23 cellular contexts compared by ENCODE assay signal in genomic region chr3:143429628-143430514, GRCh38.
DNase-seq lines count a peak whose midpoint lies in the region; ATAC-seq and TF ChIP-seq lines count a peak whose summit lies in the region.
"Had no signal": no experiment of that assay in that cellular context is flagged by ENCODE, and none has a peak within 500 bp of the region (broad histone marks: within the 10 kb centered on the region; RNA-seq: fewer than 3 reads in every experiment).

No MANE protein-coding gene starts in this region.

- H3K27me3 Mint-ChIP-seq in neural crest cell (ENCODE audit: low read depth) (no peaks in the 10 kb centered on the region), chondrocyte (ENCODE audit: low read depth) (no peaks in the 10 kb centered on the region)
- H3K27me3 Mint-ChIP-seq in activated T-cell treated with anti-CD3 and anti-CD28 coated beads, Interleukin-2, amount 50 U/mL, for 72 hours (ENCODE audit: low read depth) = no peaks in the 10 kb centered on the region
- H3K27me3 Mint-ChIP-seq: natural killer cell treated with Interleukin-12 subunit alpha and Interleukin-12 subunit beta and Interleukin-15 and Interleukin-18, amount 100 ng/mL, for 72 hours had no signal

- no peak for TF ChIP-seq CTCF in choroid plexus epithelial cell (conservative IDR thresholded peaks at IDR 0.05; ENCODE audit: low read depth, low read length)
- TF ChIP-seq CTCF in neural crest cell (conservative IDR thresholded peaks at IDR 0.05) = no peak
- TF ChIP-seq CTCF in coronary artery (IDR thresholded peaks at IDR 0.05) = no peak
- no peak for TF ChIP-seq CTCF in chondrocyte (IDR thresholded peaks at IDR 0.05)

- H3K4me1 Mint-ChIP-seq in neural crest cell (peaks cover 7% of the 10 kb centered on the region), chondrocyte (ENCODE audit: low read depth) (peaks cover 9% of the 10 kb centered on the region)
- peaks cover 6% of the 10 kb centered on the region for H3K4me1 Mint-ChIP-seq in activated T-cell treated with anti-CD3 and anti-CD28 coated beads, Interleukin-2, amount 50 U/mL, for 72 hours (ENCODE audit: low read depth)

- H3K4me3 Mint-ChIP-seq in neural crest cell (no peak overlapping the region), chondrocyte (ENCODE audit: unreplicated experiment) (no peak overlapping the region)
- no peak overlapping the region for H3K4me3 Mint-ChIP-seq in activated T-cell treated with anti-CD3 and anti-CD28 coated beads, Interleukin-2, amount 50 U/mL, for 72 hours
- H3K4me3 Mint-ChIP-seq: natural killer cell treated with Interleukin-12 subunit alpha and Interleukin-12 subunit beta and Interleukin-15 and Interleukin-18, amount 100 ng/mL, for 72 hours had no signal

- H3K9me3 ChIP-seq in Karpas-422 (ENCODE audit: low read length) = no peaks in the 10 kb centered on the region
- H3K9me3 ChIP-seq: lower lobe of right lung, SJSA1, testis had no signal

- peak overlapping the region; percentile 55; the same call in 1 of the 2 replicates for H3K4me3 ChIP-seq in Karpas-422 (ENCODE audit: low read length)
- H3K4me3 ChIP-seq in choroid plexus epithelial cell (ENCODE audit: low read depth, low read length) = no peak overlapping the region
- no peak overlapping the region for H3K4me3 ChIP-seq in coronary artery
- H3K4me3 ChIP-seq: lower lobe of right lung, SJSA1, smooth muscle cell, testis had no signal

- peak overlapping the region; percentile 38; the same call in 1 of the 2 replicates for H2AFZ ChIP-seq in Karpas-422 (ENCODE audit: low read length)

- H3K79me2 ChIP-seq in Karpas-422 (ENCODE audit: low read length) = no peaks in the 10 kb centered on the region

- H3K27ac ChIP-seq in Karpas-422 (ENCODE audit: low read length) (peak overlapping the region; percentile 99), coronary artery (no peak overlapping the region)
- H3K27ac ChIP-seq: lower lobe of right lung, SJSA1, testis had no signal

- no peaks in the 10 kb centered on the region for H3K9me3 Mint-ChIP-seq in neural crest cell
- H3K9me3 Mint-ChIP-seq in chondrocyte (ENCODE audit: low read depth) = peaks cover 1% of the 10 kb centered on the region
- H3K9me3 Mint-ChIP-seq in activated T-cell treated with anti-CD3 and anti-CD28 coated beads, Interleukin-2, amount 50 U/mL, for 72 hours = no peaks in the 10 kb centered on the region
- H3K9me3 Mint-ChIP-seq: natural killer cell treated with Interleukin-12 subunit alpha and Interleukin-12 subunit beta and Interleukin-15 and Interleukin-18, amount 100 ng/mL, for 72 hours had no signal

- DNase-seq in Karpas-422 (peak; percentile 63), choroid plexus epithelial cell (ENCODE audit: low read depth) (peak; percentile 43), neural crest cell (ENCODE audit: low read depth, low spot score) (no peak), coronary artery (ENCODE audit: low spot score) (no peak), chondrocyte (ENCODE audit: low spot score) (no peak), NCI-H526 (lab: John Stamatoyannopoulos, UW) (no peak)
- no peak for DNase-seq in activated T-cell treated with anti-CD3 and anti-CD28 coated beads, Interleukin-2, amount 50 U/mL, for 72 hours
- DNase-seq: activated CD4-positive, alpha-beta T cell treated with anti-CD3 and anti-CD28 coated beads for 48 hours; activated CD8-positive, alpha-beta memory T cell treated with anti-CD3 and anti-CD28 coated beads, Interleukin-2, amount 50 U/mL, for 4 hours; lower lobe of right lung; NCI-H1048; NCI-H2081 treated with DMSO at 0.1 percent for 48 hours; NCI-H524 treated with DMSO at 0.1 percent for 48 hours; OCI-M1; stimulated activated CD4-positive, alpha-beta T cell treated with anti-CD3 and anti-CD28 coated beads, Interleukin-4, amount 100 ng/mL, for 4 hours; stimulated activated CD8-positive, alpha-beta memory T cell treated with anti-CD3 and anti-CD28 coated beads, Interleukin-4, amount 100 ng/mL, for 48 hours; T1000; testis had no signal

- no peaks in the 10 kb centered on the region for H4K20me1 ChIP-seq in Karpas-422 (ENCODE audit: insufficient read depth, low read depth, low read length)

- H3K4me2 ChIP-seq in Karpas-422 (ENCODE audit: low read depth, low read length, poor library complexity, severe bottlenecking) = peak overlapping the region; percentile 75
- H3K4me2 ChIP-seq: smooth muscle cell had no signal

- H3K27ac Mint-ChIP-seq in neural crest cell (ENCODE audit: unreplicated experiment) (peak overlapping the region; percentile 81), chondrocyte (ENCODE audit: unreplicated experiment) (no peak overlapping the region)
- no peak overlapping the region for H3K27ac Mint-ChIP-seq in activated T-cell treated with anti-CD3 and anti-CD28 coated beads, Interleukin-2, amount 50 U/mL, for 72 hours
- H3K27ac Mint-ChIP-seq: progenitor cell of endocrine pancreas had no signal

- no peaks in the 10 kb centered on the region for H3K36me3 ChIP-seq in Karpas-422 (ENCODE audit: insufficient read depth, low read length)
- H3K36me3 ChIP-seq: lower lobe of right lung, SJSA1 had no signal

- H3K36me3 Mint-ChIP-seq in neural crest cell (ENCODE audit: low read depth) (no peaks in the 10 kb centered on the region), chondrocyte (ENCODE audit: low read depth) (no peaks in the 10 kb centered on the region)
- H3K36me3 Mint-ChIP-seq in activated T-cell treated with anti-CD3 and anti-CD28 coated beads, Interleukin-2, amount 50 U/mL, for 72 hours (ENCODE audit: insufficient read depth in 2 of 2) = no peaks in the 10 kb centered on the region
- H3K36me3 Mint-ChIP-seq: natural killer cell treated with Interleukin-12 subunit alpha and Interleukin-12 subunit beta and Interleukin-15 and Interleukin-18, amount 100 ng/mL, for 72 hours had no signal

- peak; percentile 67 for ATAC-seq in GM18498 (IDR thresholded peaks at IDR 0.05; ENCODE audit: unreplicated experiment)
- ATAC-seq in activated T-cell treated with anti-CD3 and anti-CD28 coated beads, Interleukin-2, amount 50 U/mL, for 72 hours (replicated peaks in 1 of 2) = no peak
- ATAC-seq: natural killer cell treated with Interleukin-12 subunit alpha and Interleukin-12 subunit beta and Interleukin-15 and Interleukin-18, amount 100 ng/mL, for 72 hours had no signal

- no peaks in the 10 kb centered on the region for H3K27me3 ChIP-seq in Karpas-422 (ENCODE audit: low read length)
- H3K27me3 ChIP-seq: SJSA1, testis had no signal

- peak overlapping the region; percentile 75 for H3K9ac ChIP-seq in Karpas-422 (ENCODE audit: low read length)

- H3K4me1 ChIP-seq in Karpas-422 (ENCODE audit: low read length) = peaks cover 87% of the 10 kb centered on the region
- H3K4me1 ChIP-seq: lower lobe of right lung, testis had no signal

- H3K9me2 ChIP-seq in Karpas-422 (replicated peaks; ENCODE audit: insufficient read depth, low read length) = no peaks in the 10 kb centered on the region

Comparison
In these comparisons a context has a peak if more than half of its experiments do, and no peak if none do; other contexts are left out.
1. DNase-seq: peak in Karpas-422 (single experiment) and choroid plexus epithelial cell (single experiment); none in neural crest cell (single experiment), coronary artery (single experiment), chondrocyte (single experiment), NCI-H526 (0 of 2) and activated T-cell treated with anti-CD3 and anti-CD28 coated beads, Interleukin-2, amount 50 U/mL, for 72 hours (0 of 2).